Comparison of ENCODE assay signal across 13 cellular contexts in the genomic region with DNA sequence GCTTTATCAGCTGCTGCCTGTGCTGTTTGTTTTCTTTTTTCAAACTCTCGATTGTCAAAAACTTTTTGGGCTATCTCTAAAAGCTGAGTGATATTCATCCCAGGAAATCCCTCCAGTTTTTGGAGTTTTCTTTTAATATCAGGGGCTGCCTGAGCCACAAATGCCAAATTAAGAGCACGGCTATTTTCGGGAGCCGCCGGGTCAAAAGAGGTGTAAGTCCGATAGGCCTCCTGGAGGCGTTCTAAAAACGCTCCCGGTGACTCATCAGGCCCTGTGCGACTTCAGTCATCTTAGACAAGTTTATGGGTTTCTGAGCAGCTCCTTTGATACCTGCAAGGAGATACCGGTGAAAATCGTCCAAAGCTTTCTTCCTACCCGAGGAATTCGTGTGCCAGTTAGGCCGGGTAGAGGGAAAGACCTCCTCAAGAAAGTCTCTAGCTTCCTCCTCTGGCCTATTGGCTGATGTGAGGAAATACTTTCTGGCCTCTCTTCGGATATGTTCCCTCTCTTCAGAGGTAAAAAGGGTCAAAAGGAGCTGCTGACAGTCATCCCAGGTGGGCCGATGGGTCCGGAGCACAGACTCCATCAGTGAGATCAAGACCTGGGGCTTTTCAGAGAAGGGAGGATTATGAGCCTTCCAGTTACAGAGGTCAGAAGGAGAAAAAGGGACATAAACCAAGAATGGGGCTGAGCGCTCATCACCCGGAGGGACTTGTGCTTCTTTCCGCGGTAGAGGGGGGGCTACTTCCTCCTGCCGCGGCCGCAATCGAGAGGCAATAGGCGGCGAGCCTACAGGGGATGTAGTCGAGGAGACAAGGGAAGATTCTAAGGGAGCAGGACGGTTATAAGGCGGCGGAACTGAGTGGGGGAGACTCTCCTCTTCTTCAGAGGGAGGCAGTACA.
DNase-seq lines count a peak whose midpoint lies in the region; ATAC-seq and TF ChIP-seq lines count a peak whose summit lies in the region.
"Had no signal": no experiment of that assay in that cellular context is flagged by ENCODE, and none has a peak within 500 bp of the region (broad histone marks: within the 10 kb centered on the region; RNA-seq: fewer than 3 reads in every experiment).

No MANE protein-coding gene starts in this region.

- H2BK12ac ChIP-seq in trophoblast cell (ENCODE audit: low read length) (no peak overlapping the region), mesenchymal stem cell (ENCODE audit: low read length in 2 of 2) (no peak overlapping the region)

- H3K23ac ChIP-seq in trophoblast cell (ENCODE audit: low read length), result peak overlapping the region; percentile 0
- no peak overlapping the region for H3K23ac ChIP-seq in mesenchymal stem cell (ENCODE audit: low read length in 2 of 2)

- H4K8ac ChIP-seq in trophoblast cell (ENCODE audit: low read depth, low read length) (no peak overlapping the region), mesenchymal stem cell (ENCODE audit: low read length) (no peak overlapping the region)

- POLR2A ChIA-PET in T-cell (lab: Charles Lee), result no interaction called here

- ATAC-seq in T-cell (replicated peaks in 1 of 4), result no peak
- ATAC-seq in GM18870 (IDR thresholded peaks at IDR 0.05; ENCODE audit: unreplicated experiment), result no peak
- ATAC-seq: heart left ventricle had no signal

- no peak overlapping the region for H3K4ac ChIP-seq in trophoblast cell (ENCODE audit: low read depth, low read length)
- H3K4ac ChIP-seq in mesenchymal stem cell (ENCODE audit: low read depth in 1 of 2, low read length in 2 of 2), result no peak overlapping the region

- TF ChIP-seq CTCF in epithelial cell of esophagus (IDR thresholded peaks at IDR 0.05; ENCODE audit: insufficient read depth, low read depth, low read length, missing control alignments), result no peak
- no peak for TF ChIP-seq CTCF in colonic mucosa (IDR thresholded peaks at IDR 0.05)

- H4K12ac ChIP-seq in trophoblast cell (ENCODE audit: low read depth, low read length), result no peak overlapping the region

- peaks cover 97% of the 10 kb centered on the region for H3K27me3 ChIP-seq in trophoblast cell (ENCODE audit: insufficient read depth, low read length)
- peaks cover 45% of the 10 kb centered on the region for H3K27me3 ChIP-seq in colonic mucosa
- H3K27me3 ChIP-seq in mesenchymal stem cell (ENCODE audit: control insufficient read depth in 1 of 2, insufficient read depth in 1 of 2, low read length in 2 of 2), result peaks cover 96 to 99% of the 10 kb centered on the region in 2 experiments

- peaks cover 88% of the 10 kb centered on the region for H3K27me3 Mint-ChIP-seq in activated CD4-positive, alpha-beta T cell treated with anti-CD3 and anti-CD28 coated beads, Interleukin-2, amount 10 ng/mL, durations not matched to agents 24 days and 14 days
- peaks cover 90 to 97% of the 10 kb centered on the region in 2 donors for H3K27me3 Mint-ChIP-seq in T-cell

- H3K79me2 ChIP-seq in trophoblast cell (ENCODE audit: control insufficient read depth, insufficient read depth, low read length, poor library complexity), result no peaks in the 10 kb centered on the region

- H3K9ac ChIP-seq in trophoblast cell (ENCODE audit: low read length), result no peak overlapping the region
- no peak overlapping the region for H3K9ac ChIP-seq in colonic mucosa (ENCODE audit: low read depth in 2 of 2, low read length in 2 of 2)
- no peak overlapping the region for H3K9ac ChIP-seq in mesenchymal stem cell (ENCODE audit: low read length)

- peak overlapping the region; percentile 28 for H3K4me3 Mint-ChIP-seq in activated CD4-positive, alpha-beta T cell treated with anti-CD3 and anti-CD28 coated beads, Interleukin-2, amount 10 ng/mL, durations not matched to agents 24 days and 14 days
- H3K4me3 Mint-ChIP-seq in T-cell, result peak overlapping the region in 2 of 3 donors; percentile 31 to 34

- no peak overlapping the region for H4K91ac ChIP-seq in trophoblast cell (ENCODE audit: low read depth, low read length)
- no peak overlapping the region for H4K91ac ChIP-seq in mesenchymal stem cell (ENCODE audit: low read length)

- H3K14ac ChIP-seq in trophoblast cell (ENCODE audit: low read length) (no peak overlapping the region), mesenchymal stem cell (ENCODE audit: low read length in 2 of 2) (no peak overlapping the region)

- H2BK5ac ChIP-seq in trophoblast cell (ENCODE audit: low read depth, low read length, poor library complexity), result no peak overlapping the region
- H2BK5ac ChIP-seq in mesenchymal stem cell (ENCODE audit: low read depth, low read length, poor library complexity, severe bottlenecking), result no peak overlapping the region

- H2AFZ ChIP-seq in trophoblast cell (ENCODE audit: insufficient read depth, low read length, poor library complexity) (no peak overlapping the region), mesenchymal stem cell (ENCODE audit: low read depth, low read length) (no peak overlapping the region)

- H2AK5ac ChIP-seq in trophoblast cell (ENCODE audit: low read length) (no peak overlapping the region), mesenchymal stem cell (ENCODE audit: low read length, severe bottlenecking) (no peak overlapping the region)

- CTCF ChIA-PET in T-cell (lab: Charles Lee), result no interaction called here

- H2BK120ac ChIP-seq in trophoblast cell (ENCODE audit: insufficient read depth, low read length, poor library complexity) (no peak overlapping the region), mesenchymal stem cell (ENCODE audit: low read depth, low read length) (no peak overlapping the region)

- H3K27ac ChIP-seq in trophoblast cell (ENCODE audit: low read depth, low read length), result no peak overlapping the region
- H3K27ac ChIP-seq in colonic mucosa, result no peak overlapping the region
- H3K27ac ChIP-seq in mesenchymal stem cell (ENCODE audit: low read length, poor library complexity, severe bottlenecking), result no peak overlapping the region
- H3K27ac ChIP-seq: heart left ventricle, thyroid gland had no signal

- no CpG with 5 or more reads among the region's 32 CpGs for WGBS in trophoblast cell (ENCODE audit: extremely low coverage, insufficient coverage, insufficient read length)
- 10% methylated on average over 32 of the region's 32 CpGs for WGBS in mesenchymal stem cell

- H3K9me3 ChIP-seq in trophoblast cell (ENCODE audit: insufficient read depth, low read depth, low read length) (peaks cover 8% of the 10 kb centered on the region), colonic mucosa (no peaks in the 10 kb centered on the region), mesenchymal stem cell (ENCODE audit: control insufficient read depth, low read length) (no peaks in the 10 kb centered on the region)
- H3K9me3 ChIP-seq: heart left ventricle, thyroid gland had no signal

- peaks cover 11% of the 10 kb centered on the region for H3K36me3 Mint-ChIP-seq in activated CD4-positive, alpha-beta T cell treated with anti-CD3 and anti-CD28 coated beads, Interleukin-2, amount 10 ng/mL, durations not matched to agents 24 days and 14 days (ENCODE audit: low read depth)
- H3K36me3 Mint-ChIP-seq in T-cell, result peaks cover 3% of the 10 kb centered on the region

- H3K79me1 ChIP-seq in trophoblast cell (ENCODE audit: low read length) (no peaks in the 10 kb centered on the region), mesenchymal stem cell (replicated peaks; ENCODE audit: low read length, poor library complexity, severe bottlenecking) (no peaks in the 10 kb centered on the region)

- H3K4me2 ChIP-seq in trophoblast cell (ENCODE audit: low read length) (peak overlapping the region; percentile 33), mesenchymal stem cell (ENCODE audit: low read length, poor library complexity, severe bottlenecking) (no peak overlapping the region)

- H3K36me3 ChIP-seq in trophoblast cell (ENCODE audit: control insufficient read depth in 1 of 2, insufficient read depth in 2 of 2, low read length in 2 of 2) (no peaks in the 10 kb centered on the region), colonic mucosa (no peaks in the 10 kb centered on the region), mesenchymal stem cell (ENCODE audit: control insufficient read depth in 1 of 2, insufficient read depth in 2 of 2, low read depth in 1 of 2, low read length in 2 of 2) (no peaks in the 10 kb centered on the region)
- H3K36me3 ChIP-seq: heart left ventricle, thyroid gland had no signal

- no peak overlapping the region for H3K18ac ChIP-seq in trophoblast cell (ENCODE audit: low read length)
- no peak overlapping the region for H3K18ac ChIP-seq in mesenchymal stem cell (ENCODE audit: low read depth in 1 of 2, low read length in 2 of 2)

- intact Hi-C loops in activated CD4-positive, alpha-beta T cell treated with anti-CD3 and anti-CD28 coated beads, Interleukin-2, amount 10 ng/mL, durations not matched to agents 24 days and 14 days (cut with micrococcal nuclease), result loop anchor here (5.0 to 10.0 kb wide), 2 partner anchors 40 to 1098 kb away; no protein-coding TSS in a partner anchor
- intact Hi-C loops in colonic mucosa (cut with DNase I), result no loop called here

- H3K4me1 Mint-ChIP-seq in activated CD4-positive, alpha-beta T cell treated with anti-CD3 and anti-CD28 coated beads, Interleukin-2, amount 10 ng/mL, durations not matched to agents 24 days and 14 days, result peaks cover 5% of the 10 kb centered on the region
- peaks cover 5 to 7% (median 5%) of the 10 kb centered on the region in 3 donors for H3K4me1 Mint-ChIP-seq in T-cell

- H3K4me1 ChIP-seq in trophoblast cell (ENCODE audit: control insufficient read depth in 1 of 2, insufficient read depth in 2 of 2, low read length in 2 of 2) (peaks cover 8% of the 10 kb centered on the region in 2 experiments), colonic mucosa (no peaks in the 10 kb centered on the region), mesenchymal stem cell (ENCODE audit: control insufficient read depth, insufficient read depth, low read depth, low read length) (no peaks in the 10 kb centered on the region)
- H3K4me1 ChIP-seq: heart left ventricle, thyroid gland had no signal

- no peak overlapping the region for H3K4me3 ChIP-seq in epithelial cell of esophagus (ENCODE audit: low read length)
- H3K4me3 ChIP-seq in trophoblast cell (ENCODE audit: low read depth, low read length), result no peak overlapping the region
- H3K4me3 ChIP-seq in colonic mucosa, result no peak overlapping the region
- no peak overlapping the region for H3K4me3 ChIP-seq in mesenchymal stem cell (ENCODE audit: insufficient read depth in 1 of 2, low read depth in 1 of 2, low read length in 2 of 2)
- H3K4me3 ChIP-seq: heart left ventricle, thyroid gland had no signal

- H3K9me3 Mint-ChIP-seq in activated CD4-positive, alpha-beta T cell treated with anti-CD3 and anti-CD28 coated beads, Interleukin-2, amount 10 ng/mL, durations not matched to agents 24 days and 14 days, result peaks cover 36% of the 10 kb centered on the region
- peaks cover 1 to 15% (median 4%) of the 10 kb centered on the region in 3 donors for H3K9me3 Mint-ChIP-seq in T-cell

- H3K27ac Mint-ChIP-seq in activated CD4-positive, alpha-beta T cell treated with anti-CD3 and anti-CD28 coated beads, Interleukin-2, amount 10 ng/mL, durations not matched to agents 24 days and 14 days, result peak overlapping the region; percentile 81
- peak overlapping the region in 1 of 2 donors; percentile 5 for H3K27ac Mint-ChIP-seq in T-cell

- H2BK15ac ChIP-seq in mesenchymal stem cell (ENCODE audit: low read depth, poor library complexity, severe bottlenecking), result no peak overlapping the region

- DNase-seq in activated CD4-positive, alpha-beta T cell treated with anti-CD3 and anti-CD28 coated beads, Interleukin-2, amount 10 ng/mL, durations not matched to agents 24 days and 14 days, result no peak
- no peak for DNase-seq in activated CD4-positive, alpha-beta T cell treated with anti-CD3 and anti-CD28 coated beads for 48 hours
- DNase-seq in T-cell, result no peak
- peak; percentile 48 for DNase-seq in epithelial cell of esophagus (ENCODE audit: low read depth)
- DNase-seq in trophoblast cell, result no peak
- no peak for DNase-seq in colonic mucosa
- DNase-seq in mesenchymal stem cell, result no peak
- DNase-seq: heart left ventricle; NCI-H187; NK-92 treated with Interleukin-12 subunit alpha and Interleukin-12 subunit beta, amount 100 ng/mL, for 24 hours; SW 1271; thyroid gland had no signal
